15 cellular contexts compared by ENCODE assay signal in the genomic region with DNA sequence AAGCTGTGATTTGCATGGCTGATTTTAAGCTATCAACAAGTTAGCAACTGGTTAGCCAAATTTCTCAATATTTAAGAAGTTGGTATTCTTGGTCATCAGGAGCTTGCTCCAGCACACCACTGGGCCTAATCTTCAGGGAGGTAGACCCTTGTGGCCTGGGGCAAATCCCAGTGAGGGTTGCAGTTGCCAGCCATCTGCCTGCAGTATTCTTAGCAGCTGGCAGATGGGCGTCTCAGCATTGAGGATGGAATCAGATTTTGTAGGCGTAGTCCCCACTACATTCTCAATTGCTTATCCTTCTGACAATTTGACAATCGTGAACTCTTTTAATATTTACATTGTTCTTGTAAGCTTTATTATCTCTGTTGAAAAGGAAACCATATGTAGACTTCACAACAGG.
"Had no signal": no experiment of that assay in that cellular context is flagged by ENCODE, and none has a peak within 500 bp of the region (broad histone marks: within the 10 kb centered on the region; RNA-seq: fewer than 3 reads in every experiment).

No MANE protein-coding gene starts in this region.

- H3K9me3 ChIP-seq: heart left ventricle, mucosa of descending colon, neutrophil had no signal

- H3K27me3 ChIP-seq: heart left ventricle, neutrophil had no signal

- H3K27ac ChIP-seq: coronary artery, heart left ventricle, neutrophil had no signal

- ATAC-seq: heart left ventricle; mucosa of descending colon; naive thymus-derived CD8-positive, alpha-beta T cell; right cardiac atrium had no signal

- H3K4me3 ChIP-seq: coronary artery, heart left ventricle, mucosa of descending colon had no signal

- H3K36me3 ChIP-seq: heart left ventricle, neutrophil had no signal

- DNase-seq: effector CD4-positive, alpha-beta T cell; foreskin melanocyte; heart left ventricle; hippocampal formation; mammary epithelial cell; mucosa of descending colon; naive thymus-derived CD8-positive, alpha-beta T cell; right cardiac atrium; small intestine; stimulated activated CD4-positive, alpha-beta T cell treated with anti-CD3 and anti-CD28 coated beads, Interleukin-12 subunit alpha, Interleukin-12 subunit beta, amount 100 ng/mL, for 4 hours; stimulated activated CD4-positive, alpha-beta T cell treated with anti-CD3 and anti-CD28 coated beads, Interleukin-2, amount 100 ng/mL, for 48 hours; stimulated activated naive CD4-positive, alpha-beta T cell treated with Interleukin-2 at 50 U/mL for 16 hours; trophoblast cell had no signal

- H3K4me1 ChIP-seq: heart left ventricle had no signal
